8 cellular contexts compared by ENCODE assay signal in genomic region chr3:50155491-50155878, GRCh38. TPM values are rescaled to one million over a fixed set of nuclear protein-coding genes. Genes with fewer than 3 reads are reported as not detected.
A peak's percentile ranks its signal among the peaks of the same experiment; 100 is the strongest.
DNase-seq lines count a peak whose midpoint lies in the region; ATAC-seq and TF ChIP-seq lines count a peak whose summit lies in the region.

No MANE protein-coding gene starts in this region.

- peak in 1 of 2 donors; percentile 10 for DNase-seq in stimulated activated naive CD8-positive, alpha-beta T cell treated with anti-CD3 and anti-CD28 coated beads, Interleukin-15, amount 100 ng/mL, for 72 hours
- no peak for DNase-seq in posterior vena cava (ENCODE audit: low spot score)
- no peak for DNase-seq in SIG-M5 treated with dmso at 0.1 percent for 504 hours (lab: John Stamatoyannopoulos, UW; ENCODE audit: unreplicated experiment)
- no peak for DNase-seq in HEK293T (ENCODE audit: extremely low spot score)

- H3K36me3 ChIP-seq in iPS-20b (ENCODE audit: insufficient read depth, low read depth, low read length), result peaks cover 10% of the 10 kb centered on the region; the same call in 1 of the 2 replicates

- peaks cover 15% of the 10 kb centered on the region for H3K27me3 Mint-ChIP-seq in activated naive CD8-positive, alpha-beta T cell
- peaks cover 50% of the 10 kb centered on the region for H3K27me3 Mint-ChIP-seq in stimulated activated naive CD8-positive, alpha-beta T cell treated with anti-CD3 and anti-CD28 coated beads, Interleukin-15, amount 100 ng/mL, for 72 hours

- H3K9me3 ChIP-seq in iPS-20b (ENCODE audit: insufficient read depth, low read depth, low read length), result no peaks in the 10 kb centered on the region

- intact Hi-C loops in posterior vena cava (cut with DNase I), result no loop called here

- H3K9me3 Mint-ChIP-seq in activated naive CD8-positive, alpha-beta T cell (ENCODE audit: low read depth), result no peaks in the 10 kb centered on the region
- no peaks in the 10 kb centered on the region for H3K9me3 Mint-ChIP-seq in stimulated activated naive CD8-positive, alpha-beta T cell treated with anti-CD3 and anti-CD28 coated beads, Interleukin-15, amount 100 ng/mL, for 72 hours

- H3K4me3 Mint-ChIP-seq in activated naive CD8-positive, alpha-beta T cell, result peak overlapping the region; percentile 81
- H3K4me3 Mint-ChIP-seq in stimulated activated naive CD8-positive, alpha-beta T cell treated with anti-CD3 and anti-CD28 coated beads, Interleukin-15, amount 100 ng/mL, for 72 hours, result peak overlapping the region; percentile 63 to 72

- POLR2A ChIA-PET in HEK293T (lab: Yijun Ruan, JAX), result interaction anchor here (1.3 kb wide), 1 partner anchor 32 kb away, joined by 3 read pairs; no protein-coding TSS in a partner anchor

- no peaks in the 10 kb centered on the region for H3K36me3 Mint-ChIP-seq in activated naive CD8-positive, alpha-beta T cell

- CTCF ChIA-PET in HEK293T (lab: Yijun Ruan, JAX), result no interaction called here

- ATAC-seq in HG02885 (IDR thresholded peaks at IDR 0.05; ENCODE audit: poor library complexity, unreplicated experiment) (peak; percentile 23), GM18519 (IDR thresholded peaks at IDR 0.05; ENCODE audit: low FRiP score, unreplicated experiment) (no peak)
- ATAC-seq in stimulated activated naive CD8-positive, alpha-beta T cell treated with anti-CD3 and anti-CD28 coated beads, Interleukin-15, amount 100 ng/mL, for 72 hours, result no peak

- H3K4me1 ChIP-seq in iPS-20b (ENCODE audit: insufficient read depth, low read length), result peaks cover 23% of the 10 kb centered on the region; the same call in 1 of the 2 replicates

- peaks cover 36% of the 10 kb centered on the region for H3K27me3 ChIP-seq in iPS-20b (ENCODE audit: insufficient read depth, low read length)

- H3K9ac ChIP-seq in iPS-20b (ENCODE audit: low read depth, low read length), result peak overlapping the region; percentile 90

- H3K4me3 ChIP-seq in iPS-20b (ENCODE audit: low read length), result peak overlapping the region; percentile 90

- no peak overlapping the region for H3K27ac ChIP-seq in iPS-20b (ENCODE audit: low read length)

- H3K4me1 Mint-ChIP-seq in activated naive CD8-positive, alpha-beta T cell (ENCODE audit: low read depth), result peaks cover 11% of the 10 kb centered on the region
- peaks cover 20% of the 10 kb centered on the region for H3K4me1 Mint-ChIP-seq in stimulated activated naive CD8-positive, alpha-beta T cell treated with anti-CD3 and anti-CD28 coated beads, Interleukin-15, amount 100 ng/mL, for 72 hours

- H3K27ac Mint-ChIP-seq in activated naive CD8-positive, alpha-beta T cell, result no peak overlapping the region
- H3K27ac Mint-ChIP-seq in stimulated activated naive CD8-positive, alpha-beta T cell treated with anti-CD3 and anti-CD28 coated beads, Interleukin-15, amount 100 ng/mL, for 72 hours, result no peak overlapping the region

TF ChIP-seq in HEK293T, 16 proteins besides CTCF, POLR2A, EP300 and RAD21:
- TF ChIP-seq BHLHE40 (IDR thresholded peaks at IDR 0.05; ENCODE audit: borderline replicate concordance) (no peak), ZNF384 (IDR thresholded peaks at IDR 0.05) (no peak), ELF4 (IDR thresholded peaks at IDR 0.05) (no peak), ARNT (IDR thresholded peaks at IDR 0.05) (no peak), PKNOX1 (IDR thresholded peaks at IDR 0.05) (no peak), SUZ12 (IDR thresholded peaks at IDR 0.05) (no peak), LEF1 (IDR thresholded peaks at IDR 0.05; ENCODE audit: borderline replicate concordance) (no peak), FOXA1 (IDR thresholded peaks at IDR 0.05) (no peak), FOXK2 (IDR thresholded peaks at IDR 0.05) (no peak), L3MBTL2 (conservative IDR thresholded peaks at IDR 0.05) (no peak), TARDBP (IDR thresholded peaks at IDR 0.05) (no peak), NFRKB (IDR thresholded peaks at IDR 0.05) (no peak), FOXM1 (IDR thresholded peaks at IDR 0.05; ENCODE audit: borderline replicate concordance) (no peak), CTBP1 (IDR thresholded peaks at IDR 0.05; ENCODE audit: borderline replicate concordance) (no peak), HDGF (IDR thresholded peaks at IDR 0.05; ENCODE audit: borderline replicate concordance) (no peak), SP1 (IDR thresholded peaks at IDR 0.05) (no peak)
TF ChIP-seq in HEK293T: peak in this region for 0.

RNA-seq across cellular contexts. Expression of gene SEMA3F, which starts 0.4 kb away (rescaled TPM):
- 10 to 100 TPM; 27.8 to 48.0 TPM for total RNA-seq in posterior vena cava

RNA-seq across cellular contexts. Expression of gene GNAT1, which starts 35.9 kb away (rescaled TPM):
- not detected for total RNA-seq in posterior vena cava

RNA-seq across cellular contexts. Expression of gene SLC38A3, which starts 49.6 kb away (rescaled TPM):
- total RNA-seq in posterior vena cava, result under 1 TPM; 0.37 to 0.62 TPM
